8 cellular contexts compared by ENCODE assay signal in the genomic region with DNA sequence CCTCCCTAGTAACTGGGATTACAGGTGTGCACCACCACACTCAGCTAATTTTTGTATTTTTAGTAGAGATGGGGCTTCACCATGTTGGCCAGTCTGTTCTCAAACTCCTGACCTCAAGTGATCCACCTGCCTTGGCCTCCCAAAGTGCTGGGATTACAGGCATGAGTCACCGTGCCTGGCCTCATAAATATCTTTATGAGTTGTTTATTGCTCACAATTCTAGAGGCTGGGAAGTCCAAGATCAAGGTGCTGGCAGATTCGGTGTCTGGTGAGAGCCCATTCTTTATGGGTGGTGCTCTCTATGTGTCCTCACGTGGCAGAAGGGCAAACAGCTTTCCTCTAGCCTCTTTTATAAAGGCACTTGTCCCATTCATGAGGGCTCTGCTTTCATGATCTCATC. TPM values are rescaled to one million over a fixed set of nuclear protein-coding genes. Genes with fewer than 3 reads are reported as not detected.
DNase-seq lines count a peak whose midpoint lies in the region; ATAC-seq and TF ChIP-seq lines count a peak whose summit lies in the region.
"Not testable (repeated sequence)": the region's sequence is repeated elsewhere in the genome, so short reads cannot be mapped to it uniquely, and the experiment has no call there.

No MANE protein-coding gene starts in this region.

- H3K36me3 Mint-ChIP-seq in MCF 10A (ENCODE audit: insufficient read depth, unreplicated experiment): not testable (repeated sequence)
- peaks cover 46% of the 10 kb centered on the region for H3K36me3 Mint-ChIP-seq in stimulated activated effector memory CD8-positive, alpha-beta T cell treated with anti-CD3 and anti-CD28 coated beads, Interleukin-12 subunit alpha, Interleukin-12 subunit beta, amount 100 ng/mL, for 72 hours

- H3K27me3 Mint-ChIP-seq in MCF 10A (ENCODE audit: insufficient read depth, unreplicated experiment): not testable (repeated sequence)

- H3K4me1 Mint-ChIP-seq in MCF 10A (ENCODE audit: insufficient read depth, unreplicated experiment); stimulated activated effector memory CD8-positive, alpha-beta T cell treated with anti-CD3 and anti-CD28 coated beads, Interleukin-12 subunit alpha, Interleukin-12 subunit beta, amount 100 ng/mL, for 72 hours: not testable (repeated sequence)

- not testable (repeated sequence) for H3K27ac Mint-ChIP-seq in MCF 10A (ENCODE audit: low read depth, unreplicated experiment)
- H3K27ac Mint-ChIP-seq in stimulated activated effector memory CD8-positive, alpha-beta T cell treated with anti-CD3 and anti-CD28 coated beads, Interleukin-12 subunit alpha, Interleukin-12 subunit beta, amount 100 ng/mL, for 72 hours: peak overlapping the region; percentile 33

- peak; percentile 31 for DNase-seq in A172 (ENCODE audit: low spot score)
- DNase-seq in ELR (ENCODE audit: low read depth): peak; percentile 43
- DNase-seq in HT1080 (ENCODE audit: low read depth): peak; percentile 18
- DNase-seq in RKO (ENCODE audit: low spot score): peak; percentile 19
- DNase-seq in MCF 10A (ENCODE audit: unreplicated experiment): peak; percentile 38
- peak in 1 of 3 donors; percentile 15 for DNase-seq in mucosa of descending colon
- not testable (repeated sequence) for DNase-seq in stimulated activated effector memory CD8-positive, alpha-beta T cell treated with anti-CD3 and anti-CD28 coated beads, Interleukin-12 subunit alpha, Interleukin-12 subunit beta, amount 100 ng/mL, for 72 hours (ENCODE audit: low spot score in 2 of 2)

- POLR2A ChIA-PET in MCF 10A (lab: Yijun Ruan, JAX): interaction anchor here (1.2 kb wide), 1 partner anchor 16 kb away, joined by 3 read pairs; no protein-coding TSS in a partner anchor

- CTCF ChIA-PET in MCF 10A (lab: Yijun Ruan, JAX): interaction anchor here (0.9 to 43.9 kb wide), 3 partner anchors 177 to 230 kb away, joined by 4 to 1156 read pairs (median 4); no protein-coding TSS in a partner anchor

- H3K4me1 ChIP-seq in mucosa of descending colon (ENCODE audit: low read depth): not testable (repeated sequence)

- not testable (repeated sequence) for BruUV-seq in MCF 10A (replicated peaks; lab: Mats Ljungman, UMichigan)

- not testable (repeated sequence) for H3K9me3 ChIP-seq in mucosa of descending colon

- ATAC-seq in esophagus mucosa (peak; percentile 6), mucosa of descending colon (peak; percentile 87)
- not testable (repeated sequence) for ATAC-seq in stimulated activated effector memory CD8-positive, alpha-beta T cell treated with anti-CD3 and anti-CD28 coated beads, Interleukin-12 subunit alpha, Interleukin-12 subunit beta, amount 100 ng/mL, for 72 hours

- not testable (repeated sequence) for H3K9me3 Mint-ChIP-seq in MCF 10A (ENCODE audit: unreplicated experiment); stimulated activated effector memory CD8-positive, alpha-beta T cell treated with anti-CD3 and anti-CD28 coated beads, Interleukin-12 subunit alpha, Interleukin-12 subunit beta, amount 100 ng/mL, for 72 hours

- not testable (repeated sequence) for TF ChIP-seq CTCF in MCF 10A (IDR thresholded peaks at IDR 0.05; ENCODE audit: unreplicated experiment); mucosa of descending colon (IDR thresholded peaks at IDR 0.05)

- H3K4me3 Mint-ChIP-seq in MCF 10A (ENCODE audit: unreplicated experiment); stimulated activated effector memory CD8-positive, alpha-beta T cell treated with anti-CD3 and anti-CD28 coated beads, Interleukin-12 subunit alpha, Interleukin-12 subunit beta, amount 100 ng/mL, for 72 hours: not testable (repeated sequence)

- H3K36me3 ChIP-seq in mucosa of descending colon (ENCODE audit: low read depth): not testable (repeated sequence)

- not testable (repeated sequence) for H3K4me3 ChIP-seq in mucosa of descending colon

- intact Hi-C loops in MCF 10A (cut with micrococcal nuclease); mucosa of descending colon (cut with DNase I, micrococcal nuclease): not testable (repeated sequence)

RNA-seq across cellular contexts. Expression of gene MDM4, which starts 53.8 kb away (rescaled TPM):
- 16.9 and 50.8 TPM in 2 replicates for total RNA-seq in A172 (2014; rRNA removed; shearing (Covaris generic))
- 7.5 and 9.2 TPM in 2 replicates for total RNA-seq in HT1080 (2014; rRNA removed; shearing (Covaris generic))
- polyA plus RNA-seq in HT1080 (2015; cell fraction: cytosol; rRNA removed): 8.4 and 10.3 TPM in 2 replicates
- polyA plus RNA-seq in HT1080 (2015; cell fraction: nucleus; rRNA removed): 62.8 and 86.8 TPM in 2 replicates
- 162 and 174 TPM in 2 replicates for total RNA-seq in MCF 10A (2022)
- 33.0 TPM for total RNA-seq in esophagus mucosa
- 10 to 100 TPM; 52.9 to 84.2 (median 80.2) TPM for total RNA-seq in mucosa of descending colon
